20 cellular contexts compared by ENCODE assay signal in genomic region chr3:126671521-126671920, GRCh38. TPM values are rescaled to one million over a fixed set of nuclear protein-coding genes. Genes with fewer than 3 reads are reported as not detected.
DNase-seq lines count a peak whose midpoint lies in the region; ATAC-seq, FAIRE-seq and TF ChIP-seq lines count a peak whose summit lies in the region.
"Had no signal": no experiment of that assay in that cellular context is flagged by ENCODE, and none has a peak within 500 bp of the region (broad histone marks: within the 10 kb centered on the region; RNA-seq: fewer than 3 reads in every experiment).

No MANE protein-coding gene starts in this region.

- H3K36me3 Mint-ChIP-seq in activated naive CD8-positive, alpha-beta T cell treated with anti-CD3 and anti-CD28 coated beads, Interleukin-2, amount 10 ng/mL, durations not matched to agents 7 days and 5 days, result peaks cover 6% of the 10 kb centered on the region
- H3K36me3 Mint-ChIP-seq in activated naive CD8-positive, alpha-beta T cell treated with anti-CD3 and anti-CD28 coated beads for 36 hours, result peaks cover 2% of the 10 kb centered on the region
- H3K36me3 Mint-ChIP-seq in GM23338 (ENCODE audit: low read depth), result no peaks in the 10 kb centered on the region
- no peaks in the 10 kb centered on the region for H3K36me3 Mint-ChIP-seq in activated T-helper 2 cell treated with anti-CD3 and anti-CD28 coated beads, Interferon-gamma antibody, Interleukin-2, Interleukin-4, amounts not matched to agents 10 μg/mL and 5 μg/mL and 100 μg/mL, durations not matched to agents 14 hours and 24 hours and 36 hours (ENCODE audit: low read depth)

- CTCF ChIA-PET in GM12878 (lab: Yijun Ruan, JAX), result interaction anchor here (1.3 to 1.7 kb wide), 2 partner anchors 8 to 829 kb away, joined by 3 to 4 read pairs; no protein-coding TSS in a partner anchor

- DNase-seq in activated naive CD8-positive, alpha-beta T cell treated with anti-CD3 and anti-CD28 coated beads, Interleukin-2, amount 10 ng/mL, durations not matched to agents 7 days and 5 days, result no peak
- no peak for DNase-seq in activated naive CD8-positive, alpha-beta T cell treated with anti-CD3 and anti-CD28 coated beads for 36 hours
- DNase-seq in NOMO-1 treated with dmso at 0.1 percent for 144 hours (lab: John Stamatoyannopoulos, UW; ENCODE audit: unreplicated experiment), result peak; percentile 17
- no peak for DNase-seq in GM12878 (ENCODE audit: low read depth, low spot score)
- DNase-seq in GM23338 (ENCODE audit: low spot score), result no peak
- no peak for DNase-seq in right atrium auricular region (ENCODE audit: low spot score)
- no peak for DNase-seq in activated T-helper 2 cell treated with anti-CD3 and anti-CD28 coated beads, Interferon-gamma antibody, Interleukin-2, Interleukin-4, amounts not matched to agents 10 μg/mL and 5 μg/mL and 100 μg/mL, durations not matched to agents 14 hours and 24 hours and 36 hours (ENCODE audit: low spot score)
- DNase-seq: activated effector memory CD4-positive, alpha-beta T cell treated with anti-CD3 and anti-CD28 coated beads, Interleukin-2, amount 50 U/mL, for 16 hours; CD8-positive, alpha-beta memory T cell; heart left ventricle; lower lobe of right lung; NCI-H1436 treated with DMSO at 0.1 percent for 48 hours; NCI-H2171 treated with DMSO at 0.1 percent for 48 hours; ovary; stimulated activated CD4-positive, alpha-beta T cell treated with anti-CD3 and anti-CD28 coated beads, Interleukin-1b, Interleukin-23, amount 100 ng/mL, for 48 hours had no signal

- no TSS peak for BruUV-seq in GM12878 (replicated peaks; lab: Mats Ljungman, UMichigan)

- in situ Hi-C loops in GM12878 (cut with MboI), result no loop called here

- no peaks in the 10 kb centered on the region for H3K36me3 ChIP-seq in GM12878 (ENCODE audit: control insufficient read depth in 2 of 2, insufficient read depth in 2 of 2, low read length in 1 of 2)
- no peaks in the 10 kb centered on the region for H3K36me3 ChIP-seq in GM23338 (ENCODE audit: insufficient read depth)
- H3K36me3 ChIP-seq in right atrium auricular region, result no peaks in the 10 kb centered on the region
- H3K36me3 ChIP-seq: heart left ventricle, lower lobe of right lung, ovary had no signal

- no peak overlapping the region for H2AFZ ChIP-seq in GM12878 (ENCODE audit: control insufficient read depth, low read depth, low read length)
- H2AFZ ChIP-seq in GM23338, result no peak overlapping the region

- H3K27ac Mint-ChIP-seq in activated naive CD8-positive, alpha-beta T cell treated with anti-CD3 and anti-CD28 coated beads, Interleukin-2, amount 10 ng/mL, durations not matched to agents 7 days and 5 days, result peak overlapping the region; percentile 28
- H3K27ac Mint-ChIP-seq in activated naive CD8-positive, alpha-beta T cell treated with anti-CD3 and anti-CD28 coated beads for 36 hours, result no peak overlapping the region
- H3K27ac Mint-ChIP-seq in GM23338, result no peak overlapping the region
- H3K27ac Mint-ChIP-seq in activated T-helper 2 cell treated with anti-CD3 and anti-CD28 coated beads, Interferon-gamma antibody, Interleukin-2, Interleukin-4, amounts not matched to agents 10 μg/mL and 5 μg/mL and 100 μg/mL, durations not matched to agents 14 hours and 24 hours and 36 hours, result no peak overlapping the region
- H3K27ac Mint-ChIP-seq: CD8-positive, alpha-beta memory T cell had no signal

- H3F3A ChIP-seq in GM23338 (replicated peaks; ENCODE audit: low read depth), result no peaks in the 10 kb centered on the region

- no peak for TF ChIP-seq POLR2A in GM12878 (IDR thresholded peaks at IDR 0.05; ENCODE audit: low read depth, low read length)

- SMC1A ChIA-PET in GM12878 (lab: Charles Lee; ENCODE audit: uncharacterized antibody, unreplicated experiment), result no interaction called here

- H4K20me1 ChIP-seq in GM12878 (ENCODE audit: control insufficient read depth, insufficient read depth), result no peaks in the 10 kb centered on the region
- H4K20me1 ChIP-seq in GM23338 (replicated peaks; ENCODE audit: insufficient read depth), result no peaks in the 10 kb centered on the region

- H3K9me2 ChIP-seq in GM23338 (ENCODE audit: insufficient read depth), result no peaks in the 10 kb centered on the region

- H3K4me3 ChIP-seq in GM12878 (no peak overlapping the region), GM23338 (no peak overlapping the region), right atrium auricular region (no peak overlapping the region)
- H3K4me3 ChIP-seq: heart left ventricle, lower lobe of right lung, ovary had no signal

- POLR2A ChIA-PET in activated naive CD8-positive, alpha-beta T cell treated with anti-CD3 and anti-CD28 coated beads, Interleukin-2, amount 10 ng/mL, durations not matched to agents 7 days and 5 days (lab: Charles Lee), result no interaction called here
- POLR2A ChIA-PET in GM12878 (lab: Charles Lee), result no interaction called here

- WGBS in GM12878 (ENCODE audit: insufficient coverage, insufficient replicate concordance, low lambda C conversion rate, missing lambda C conversion rate), result 6% methylated on average over 1 of the region's 1 CpG

- no peaks in the 10 kb centered on the region; the same call in 1 of the 3 replicates for H3K9me3 ChIP-seq in GM12878 (replicated peaks; ENCODE audit: control insufficient read depth, insufficient read depth, low read length)
- peaks cover 0 to 10% of the 10 kb centered on the region in 2 donors for H3K9me3 ChIP-seq in right atrium auricular region
- H3K9me3 ChIP-seq: ovary had no signal

- H3K4me1 ChIP-seq in GM12878 (ENCODE audit: control insufficient read depth, insufficient read depth, low read length) (no peaks in the 10 kb centered on the region), GM23338 (ENCODE audit: insufficient read depth) (no peaks in the 10 kb centered on the region), right atrium auricular region (no peaks in the 10 kb centered on the region)
- H3K4me1 ChIP-seq: heart left ventricle, lower lobe of right lung had no signal

- TF ChIP-seq EP300 in GM12878 (IDR thresholded peaks at IDR 0.05; ENCODE audit: borderline replicate concordance in 1 of 2, control insufficient read depth in 1 of 2, low read depth in 2 of 2, low read length in 2 of 2), result no peak

- H3K9me3 Mint-ChIP-seq in activated naive CD8-positive, alpha-beta T cell treated with anti-CD3 and anti-CD28 coated beads, Interleukin-2, amount 10 ng/mL, durations not matched to agents 7 days and 5 days, result peaks cover 15% of the 10 kb centered on the region
- H3K9me3 Mint-ChIP-seq in activated naive CD8-positive, alpha-beta T cell treated with anti-CD3 and anti-CD28 coated beads for 36 hours, result peaks cover 15% of the 10 kb centered on the region
- H3K9me3 Mint-ChIP-seq in GM23338, result no peaks in the 10 kb centered on the region; the same call in 2 of the 3 replicates
- H3K9me3 Mint-ChIP-seq in activated T-helper 2 cell treated with anti-CD3 and anti-CD28 coated beads, Interferon-gamma antibody, Interleukin-2, Interleukin-4, amounts not matched to agents 10 μg/mL and 5 μg/mL and 100 μg/mL, durations not matched to agents 14 hours and 24 hours and 36 hours, result peaks cover 18% of the 10 kb centered on the region

- TF ChIP-seq CTCF in GM12878 (IDR thresholded peaks at IDR 0.05 in 2 of 3, conservative IDR thresholded peaks at IDR 0.05 in 1 of 3; ENCODE audit: control insufficient read depth in 2 of 3, extremely low read depth in 1 of 3, insufficient read depth in 1 of 3, low read depth in 3 of 3, low read length in 3 of 3) (no peak), GM23338 (conservative IDR thresholded peaks at IDR 0.05; ENCODE audit: low read depth in 2 of 2) (no peak), right atrium auricular region (IDR thresholded peaks at IDR 0.05) (no peak)

- H3K4me1 Mint-ChIP-seq in activated naive CD8-positive, alpha-beta T cell treated with anti-CD3 and anti-CD28 coated beads, Interleukin-2, amount 10 ng/mL, durations not matched to agents 7 days and 5 days, result peaks cover 3% of the 10 kb centered on the region
- peaks cover 3% of the 10 kb centered on the region for H3K4me1 Mint-ChIP-seq in activated naive CD8-positive, alpha-beta T cell treated with anti-CD3 and anti-CD28 coated beads for 36 hours
- peaks cover 3% of the 10 kb centered on the region; the same call in 2 of the 3 replicates for H3K4me1 Mint-ChIP-seq in GM23338
- H3K4me1 Mint-ChIP-seq in activated T-helper 2 cell treated with anti-CD3 and anti-CD28 coated beads, Interferon-gamma antibody, Interleukin-2, Interleukin-4, amounts not matched to agents 10 μg/mL and 5 μg/mL and 100 μg/mL, durations not matched to agents 14 hours and 24 hours and 36 hours (ENCODE audit: low read depth), result no peaks in the 10 kb centered on the region
- H3K4me1 Mint-ChIP-seq: CD8-positive, alpha-beta memory T cell had no signal

- no peak overlapping the region for H3K9ac ChIP-seq in GM12878 (ENCODE audit: control insufficient read depth, insufficient read depth, low read length)

- no peak for FAIRE-seq in GM12878 (lab: Jason Lieb, UNC)
- FAIRE-seq: astrocyte, urothelium cell line had no signal

- peak; percentile 86 for ATAC-seq in activated naive CD8-positive, alpha-beta T cell treated with anti-CD3 and anti-CD28 coated beads, Interleukin-2, amount 10 ng/mL, durations not matched to agents 7 days and 5 days (ENCODE audit: low read depth)
- ATAC-seq in GM12878 (0 out of 3 replicates have a peak, but pooled peaks have one; percentile 30), GM23338 (no peak), GM18870 (IDR thresholded peaks at IDR 0.05; ENCODE audit: unreplicated experiment) (no peak)
- ATAC-seq: heart left ventricle, lower lobe of right lung, Right ventricle myocardium inferior had no signal

- no peak overlapping the region for H3K4me3 Mint-ChIP-seq in activated naive CD8-positive, alpha-beta T cell treated with anti-CD3 and anti-CD28 coated beads, Interleukin-2, amount 10 ng/mL, durations not matched to agents 7 days and 5 days
- no peak overlapping the region for H3K4me3 Mint-ChIP-seq in activated naive CD8-positive, alpha-beta T cell treated with anti-CD3 and anti-CD28 coated beads for 36 hours
- H3K4me3 Mint-ChIP-seq in GM23338, result no peak overlapping the region
- H3K4me3 Mint-ChIP-seq in activated T-helper 2 cell treated with anti-CD3 and anti-CD28 coated beads, Interferon-gamma antibody, Interleukin-2, Interleukin-4, amounts not matched to agents 10 μg/mL and 5 μg/mL and 100 μg/mL, durations not matched to agents 14 hours and 24 hours and 36 hours (ENCODE audit: low read depth), result no peak overlapping the region
- H3K4me3 Mint-ChIP-seq: CD8-positive, alpha-beta memory T cell had no signal

- H3K79me2 ChIP-seq in GM12878 (ENCODE audit: control insufficient read depth, insufficient read depth, low read length) (no peaks in the 10 kb centered on the region), GM23338 (replicated peaks; ENCODE audit: insufficient read depth) (no peaks in the 10 kb centered on the region)

- no peak overlapping the region for H3K27ac ChIP-seq in GM12878 (ENCODE audit: control insufficient read depth, insufficient read depth)
- H3K27ac ChIP-seq in GM23338 (ENCODE audit: low read depth), result no peak overlapping the region
- H3K27ac ChIP-seq in right atrium auricular region, result no peak overlapping the region
- H3K27ac ChIP-seq: heart left ventricle, lower lobe of right lung, ovary, VCaP had no signal

- RAD21 ChIA-PET in GM12878 (lab: Charles Lee; ENCODE audit: unreplicated experiment), result no interaction called here

- TF ChIP-seq RAD21 in GM12878 (IDR thresholded peaks at IDR 0.05; ENCODE audit: insufficient read depth, low read depth, low read length), result no peak

- peaks cover 11% of the 10 kb centered on the region for H3K27me3 Mint-ChIP-seq in activated naive CD8-positive, alpha-beta T cell treated with anti-CD3 and anti-CD28 coated beads, Interleukin-2, amount 10 ng/mL, durations not matched to agents 7 days and 5 days
- no peaks in the 10 kb centered on the region for H3K27me3 Mint-ChIP-seq in activated naive CD8-positive, alpha-beta T cell treated with anti-CD3 and anti-CD28 coated beads for 36 hours
- H3K27me3 Mint-ChIP-seq in GM23338 (ENCODE audit: insufficient read depth, low read depth, poor library complexity), result peaks cover 5% of the 10 kb centered on the region
- no peaks in the 10 kb centered on the region for H3K27me3 Mint-ChIP-seq in activated T-helper 2 cell treated with anti-CD3 and anti-CD28 coated beads, Interferon-gamma antibody, Interleukin-2, Interleukin-4, amounts not matched to agents 10 μg/mL and 5 μg/mL and 100 μg/mL, durations not matched to agents 14 hours and 24 hours and 36 hours (ENCODE audit: low read depth)

- intact Hi-C loops in GM12878 (cut with micrococcal nuclease; ENCODE audit: unreplicated experiment), result no loop called here
- intact Hi-C loops in activated T-helper 2 cell treated with anti-CD3 and anti-CD28 coated beads, Interferon-gamma antibody, Interleukin-2, Interleukin-4, amounts not matched to agents 10 μg/mL and 5 μg/mL and 100 μg/mL, durations not matched to agents 14 hours and 24 hours and 36 hours (cut with micrococcal nuclease), result no loop called here

- no peaks in the 10 kb centered on the region for H3K27me3 ChIP-seq in GM12878 (replicated peaks in 1 of 2; ENCODE audit: control insufficient read depth in 2 of 2, insufficient read depth in 2 of 2, low read length in 1 of 2)
- no peaks in the 10 kb centered on the region for H3K27me3 ChIP-seq in GM23338 (ENCODE audit: insufficient read depth)
- no peaks in the 10 kb centered on the region for H3K27me3 ChIP-seq in right atrium auricular region
- H3K27me3 ChIP-seq: ovary had no signal

- H3K4me2 ChIP-seq in GM12878 (ENCODE audit: control insufficient read depth, insufficient read depth) (no peak overlapping the region), GM23338 (no peak overlapping the region)

RNA-seq across cellular contexts. Expression of gene TXNRD3, which starts 16.6 kb away (rescaled TPM):
- 1 to 10 TPM; 1.1 to 1.5 TPM for total RNA-seq in activated naive CD8-positive, alpha-beta T cell treated with anti-CD3 and anti-CD28 coated beads, Interleukin-2, amount 10 ng/mL, durations not matched to agents 7 days and 5 days
- total RNA-seq in activated naive CD8-positive, alpha-beta T cell treated with anti-CD3 and anti-CD28 coated beads for 36 hours, result 1 to 10 TPM; 3.8 to 4.1 TPM
- total RNA-seq in GM12878 (2013; cell fraction: nucleolus; rRNA removed), result not detected in 2 replicates
- total RNA-seq in GM12878 (2014; rRNA removed), result not detected in 2 replicates
- not detected in 2 replicates for total RNA-seq in GM12878 (2014; rRNA removed; fragmentation: Illumina TruSeq; extraction: Trizol)
- total RNA-seq in GM12878 (2021), result not detected in 2 replicates
- polyA plus RNA-seq in GM12878 (2011; ENCODE audit: low read depth), result not detected
- polyA plus RNA-seq in GM12878 (2011; rRNA removed), result not detected in 2 replicates
- not detected in 2 replicates for polyA plus RNA-seq in GM12878 (2011; cell fraction: cytosol; rRNA removed)
- polyA plus RNA-seq in GM12878 (2011; cell fraction: nucleus; rRNA removed), result not detected in 2 replicates
- not detected in 2 replicates for polyA plus RNA-seq in GM12878 (2012)
- not detected in 2 replicates for polyA plus RNA-seq in GM12878 (2014; fragmentation: Illumina TruSeq; extraction: Trizol)
- polyA plus RNA-seq in GM12878 (2014; fragmentation: Nextera tagmentation; extraction: Ambion mirVana), result not detected
- not detected in 2 replicates for polyA plus RNA-seq in GM12878 (2014; rRNA removed)
- not detected for polyA plus RNA-seq in GM12878 (2016; fragmentation: Nextera tagmentation; extraction: Ambion mirVana)
- polyA minus RNA-seq in GM12878 (2011; rRNA and poly(A)+ RNA removed), result not detected in 2 replicates
- polyA minus RNA-seq in GM12878 (2011; cell fraction: cytosol; rRNA and poly(A)+ RNA removed), result not detected in 2 replicates
- polyA minus RNA-seq in GM12878 (2011; cell fraction: nucleus; rRNA and poly(A)+ RNA removed), result not detected in 2 replicates
- total RNA-seq in GM23338 (2014; rRNA removed; shearing (Covaris generic)), result 4.0 and 4.1 TPM in 2 replicates
- 1.8 and 3.0 TPM in 2 replicates for polyA plus RNA-seq in GM23338 (2016; fragmentation: Nextera tagmentation; extraction: Ambion mirVana)
- 1 to 10 TPM; 5.0 to 6.8 TPM for total RNA-seq in right atrium auricular region
- 0.96 and 1.3 TPM in 2 replicates for total RNA-seq in activated T-helper 2 cell treated with anti-CD3 and anti-CD28 coated beads, Interferon-gamma antibody, Interleukin-2, Interleukin-4, amounts not matched to agents 10 μg/mL and 5 μg/mL and 100 μg/mL, durations not matched to agents 14 hours and 24 hours and 36 hours

RNA-seq across cellular contexts. Expression of gene CHCHD6, which starts 32.5 kb away (rescaled TPM):
- 1 to 10 TPM; 5.6 to 7.8 TPM for total RNA-seq in activated naive CD8-positive, alpha-beta T cell treated with anti-CD3 and anti-CD28 coated beads, Interleukin-2, amount 10 ng/mL, durations not matched to agents 7 days and 5 days
- 10 to 100 TPM; 15.0 to 16.2 TPM for total RNA-seq in activated naive CD8-positive, alpha-beta T cell treated with anti-CD3 and anti-CD28 coated beads for 36 hours
- total RNA-seq in GM12878 (2013; cell fraction: nucleolus; rRNA removed), result 19.8 and 22.0 TPM in 2 replicates
- 13.3 TPM in 2 replicates for total RNA-seq in GM12878 (2014; rRNA removed)
- 5.9 and 6.8 TPM in 2 replicates for total RNA-seq in GM12878 (2014; rRNA removed; fragmentation: Illumina TruSeq; extraction: Trizol)
- total RNA-seq in GM12878 (2021), result 11.9 and 12.6 TPM in 2 replicates
- polyA plus RNA-seq in GM12878 (2011; ENCODE audit: low read depth), result 4.1 TPM
- 7.2 and 11.9 TPM in 2 replicates for polyA plus RNA-seq in GM12878 (2011; rRNA removed)
- polyA plus RNA-seq in GM12878 (2011; cell fraction: cytosol; rRNA removed), result 13.6 and 19.4 TPM in 2 replicates
- polyA plus RNA-seq in GM12878 (2011; cell fraction: nucleus; rRNA removed), result 10.1 and 11.7 TPM in 2 replicates
- 6.6 and 8.1 TPM in 2 replicates for polyA plus RNA-seq in GM12878 (2012)
- polyA plus RNA-seq in GM12878 (2014; fragmentation: Illumina TruSeq; extraction: Trizol), result 2.9 and 5.6 TPM in 2 replicates
- polyA plus RNA-seq in GM12878 (2014; fragmentation: Nextera tagmentation; extraction: Ambion mirVana), result 1 to 10 TPM; 2.7 to 3.8 TPM
- polyA plus RNA-seq in GM12878 (2014; rRNA removed), result 14.3 and 16.5 TPM in 2 replicates
- polyA plus RNA-seq in GM12878 (2016; fragmentation: Nextera tagmentation; extraction: Ambion mirVana), result 10 to 100 TPM; 13.1 to 16.7 TPM
- polyA minus RNA-seq in GM12878 (2011; rRNA and poly(A)+ RNA removed), result 3.1 and 3.5 TPM in 2 replicates
- 2.5 and 4.4 TPM in 2 replicates for polyA minus RNA-seq in GM12878 (2011; cell fraction: cytosol; rRNA and poly(A)+ RNA removed)
- 5.7 and 6.9 TPM in 2 replicates for polyA minus RNA-seq in GM12878 (2011; cell fraction: nucleus; rRNA and poly(A)+ RNA removed)
- total RNA-seq in GM23338 (2014; rRNA removed; shearing (Covaris generic)), result 27.1 and 28.8 TPM in 2 replicates
- polyA plus RNA-seq in GM23338 (2016; fragmentation: Nextera tagmentation; extraction: Ambion mirVana), result 42.9 and 43.0 TPM in 2 replicates
- total RNA-seq in right atrium auricular region, result 10 to 100 TPM in 1 of 2 donors, 1 to 10 TPM in 1; 8.4 to 10.9 TPM
- 9.1 and 15.7 TPM in 2 replicates for total RNA-seq in activated T-helper 2 cell treated with anti-CD3 and anti-CD28 coated beads, Interferon-gamma antibody, Interleukin-2, Interleukin-4, amounts not matched to agents 10 μg/mL and 5 μg/mL and 100 μg/mL, durations not matched to agents 14 hours and 24 hours and 36 hours

Comparison
In these comparisons a context has a peak if more than half of its experiments do, and no peak if none do; other contexts are left out.
1. ATAC-seq: peak in activated naive CD8-positive, alpha-beta T cell treated with anti-CD3 and anti-CD28 coated beads, Interleukin-2, amount 10 ng/mL, durations not matched to agents 7 days and 5 days (single experiment) and GM12878 (single experiment); none in GM23338 (single experiment) and GM18870 (single experiment).